8 cellular contexts compared by ENCODE assay signal in the genomic region with DNA sequence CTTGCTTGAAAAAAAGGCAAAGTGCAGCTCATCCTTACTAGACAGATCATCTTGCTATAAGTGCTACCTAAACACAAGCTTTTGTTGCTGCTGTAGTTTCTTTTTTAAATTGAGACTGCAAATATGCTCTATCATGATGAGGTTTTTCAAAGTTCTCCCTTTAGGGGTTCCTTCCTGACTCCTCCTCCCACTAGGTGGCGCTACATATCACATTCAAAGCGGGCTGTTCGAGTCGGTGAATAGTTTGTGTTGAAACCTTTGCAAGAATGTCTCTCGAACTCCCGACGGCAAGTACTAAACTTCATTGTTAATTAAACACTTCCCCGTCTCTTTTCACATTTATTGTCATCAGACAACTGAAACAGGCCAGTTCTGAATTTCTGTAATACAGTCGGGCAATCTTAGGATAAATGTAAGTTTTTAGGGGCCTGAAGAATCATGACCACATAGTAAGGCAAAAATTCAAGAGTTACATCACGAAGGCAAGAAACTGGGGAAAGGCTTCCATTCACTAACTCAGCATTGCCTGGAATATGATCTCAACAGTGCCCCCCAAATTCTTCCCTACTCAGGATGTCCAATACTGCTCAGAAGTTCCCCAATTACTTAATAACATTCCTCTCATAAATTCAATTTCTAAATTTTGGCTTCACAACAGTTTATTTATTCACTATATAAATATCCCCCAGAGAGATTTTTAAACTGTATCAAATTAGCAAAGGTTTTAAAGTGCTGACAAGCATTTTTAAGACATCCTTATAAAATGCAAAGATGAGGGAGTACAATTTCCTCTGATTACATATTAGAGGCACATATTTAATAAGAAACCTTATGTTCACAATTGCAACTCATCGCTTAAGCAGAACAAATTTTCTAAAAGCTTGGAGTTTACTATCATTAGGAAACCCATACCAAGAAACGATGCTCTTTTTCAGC. TPM values are rescaled to one million over a fixed set of nuclear protein-coding genes. Genes with fewer than 3 reads are reported as not detected.
DNase-seq lines count a peak whose midpoint lies in the region; ATAC-seq and TF ChIP-seq lines count a peak whose summit lies in the region.

No MANE protein-coding gene starts in this region.

- no peak overlapping the region for H3K4me3 Mint-ChIP-seq in CD8-positive, alpha-beta memory T cell
- no peak overlapping the region for H3K4me3 Mint-ChIP-seq in effector memory CD8-positive, alpha-beta T cell

- H3K4me1 Mint-ChIP-seq in CD8-positive, alpha-beta memory T cell: peaks cover 2 to 5% (median 3%) of the 10 kb centered on the region in 3 donors
- H3K4me1 Mint-ChIP-seq in effector memory CD8-positive, alpha-beta T cell (ENCODE audit: low read depth in 2 of 2): peaks cover 3 to 4% of the 10 kb centered on the region in 2 donors

- peaks cover 4% of the 10 kb centered on the region for H3K27me3 ChIP-seq in CD8-positive, alpha-beta memory T cell (ENCODE audit: insufficient read depth, low read length, poor library complexity, severe bottlenecking)

- CTCF ChIA-PET in CD8-positive, alpha-beta memory T cell (lab: Charles Lee): interaction anchor here (0.7 to 4.3 kb wide), 8 partner anchors 9 to 1332 kb away, joined by 3 to 34 read pairs (median 4); a partner anchor contains a TSS
- CTCF ChIA-PET in HEK293 (lab: Yijun Ruan, JAX): interaction anchor here (0.6 to 2.7 kb wide), 34 partner anchors 8 to 1406 kb away, joined by 3 to 21 read pairs (median 3); a partner anchor contains a TSS

- no peaks in the 10 kb centered on the region for H3K4me1 ChIP-seq in CD8-positive, alpha-beta memory T cell (ENCODE audit: insufficient read depth, low read length)
- peaks cover 28% of the 10 kb centered on the region for H3K4me1 ChIP-seq in HEK293 (ENCODE audit: control insufficient read depth, insufficient read depth, low read length)

- ATAC-seq in effector memory CD8-positive, alpha-beta T cell (replicated peaks): peak; percentile 89
- ATAC-seq in HG03571 (IDR thresholded peaks at IDR 0.05; ENCODE audit: unreplicated experiment): no peak

- no peak overlapping the region for H3K27ac ChIP-seq in CD8-positive, alpha-beta memory T cell (ENCODE audit: low read depth, low read length)
- no peak overlapping the region for H3K27ac ChIP-seq in HEK293 (ENCODE audit: extremely low read depth, low read depth, low read length)

- peaks cover 16 to 29% of the 10 kb centered on the region in 2 donors for H3K27me3 Mint-ChIP-seq in CD8-positive, alpha-beta memory T cell
- H3K27me3 Mint-ChIP-seq in effector memory CD8-positive, alpha-beta T cell: peaks cover 45 to 49% of the 10 kb centered on the region in 2 donors

- POLR2A ChIA-PET in CD8-positive, alpha-beta memory T cell (lab: Charles Lee): no interaction called here
- POLR2A ChIA-PET in HEK293 (lab: Yijun Ruan, JAX): no interaction called here

- H3K36me3 Mint-ChIP-seq in CD8-positive, alpha-beta memory T cell: no peaks in the 10 kb centered on the region
- peaks cover 2% of the 10 kb centered on the region for H3K36me3 Mint-ChIP-seq in effector memory CD8-positive, alpha-beta T cell (ENCODE audit: insufficient read depth)

- H3K9me3 ChIP-seq in CD8-positive, alpha-beta memory T cell (ENCODE audit: low read length): no peaks in the 10 kb centered on the region
- no peaks in the 10 kb centered on the region for H3K9me3 ChIP-seq in HEK293 (ENCODE audit: control insufficient read depth, insufficient read depth, low read depth, low read length)

- H3K4me3 ChIP-seq in CD8-positive, alpha-beta memory T cell (ENCODE audit: low read length): no peak overlapping the region
- H3K4me3 ChIP-seq in HEK293 (ENCODE audit: low read depth, low read length): no peak overlapping the region

- H3K9me3 Mint-ChIP-seq in CD8-positive, alpha-beta memory T cell: no peaks in the 10 kb centered on the region
- H3K9me3 Mint-ChIP-seq in effector memory CD8-positive, alpha-beta T cell: no peaks in the 10 kb centered on the region

- H3K36me3 ChIP-seq in CD8-positive, alpha-beta memory T cell (ENCODE audit: insufficient read depth, low read length): no peaks in the 10 kb centered on the region
- peaks cover 0 to 7% of the 10 kb centered on the region in 2 experiments; a peak in 1 of 3 replicates for H3K36me3 ChIP-seq in HEK293 (ENCODE audit: control insufficient read depth in 2 of 2, insufficient read depth in 1 of 2, low read length in 2 of 2)

- DNase-seq in CD8-positive, alpha-beta memory T cell: peak; percentile 62 to 83 (median 67)
- DNase-seq in NCI-H82 treated with DMSO at 0.1 percent for 48 hours (lab: John Stamatoyannopoulos, UW; ENCODE audit: unreplicated experiment) (peak; percentile 33), midbrain (lab: John Stamatoyannopoulos, UW) (peak; percentile 81)
- peak; percentile 60 to 72 for DNase-seq in activated CD8-positive, alpha-beta memory T cell treated with anti-CD3 and anti-CD28 coated beads for 1 hour (ENCODE audit: extremely low read depth in 1 of 2, low read depth in 1 of 2)
- DNase-seq in effector memory CD8-positive, alpha-beta T cell: peak; percentile 82 to 85 (median 82)
- peak; percentile 72 for DNase-seq in stimulated activated CD8-positive, alpha-beta memory T cell treated with anti-CD3 and anti-CD28 coated beads, Interleukin-4, amount 100 ng/mL, for 24 hours (ENCODE audit: low read depth)

- TF ChIP-seq CTCF in HEK293 (tag by site-specific recombination; IDR thresholded peaks at IDR 0.05): 0 out of 2 replicates have a peak, but pooled peaks have one; percentile 28

- no peak overlapping the region for H3K27ac Mint-ChIP-seq in CD8-positive, alpha-beta memory T cell
- H3K27ac Mint-ChIP-seq in effector memory CD8-positive, alpha-beta T cell: no peak overlapping the region

TF ChIP-seq in HEK293, 187 proteins besides CTCF, POLR2A, EP300 and RAD21:
- peak; percentile 70 for TF ChIP-seq ZNF654 (tag by site-specific recombination; IDR thresholded peaks at IDR 0.05; ENCODE audit: low read depth)
- peak; percentile 75; the same call in 1 of the 2 replicates for TF ChIP-seq ZNF660 (tag by site-specific recombination; IDR thresholded peaks at IDR 0.05)
- peak; percentile 59 for TF ChIP-seq ZNF335 (tag by site-specific recombination; conservative IDR thresholded peaks at IDR 0.05)
- TF ChIP-seq, protein P1, sequence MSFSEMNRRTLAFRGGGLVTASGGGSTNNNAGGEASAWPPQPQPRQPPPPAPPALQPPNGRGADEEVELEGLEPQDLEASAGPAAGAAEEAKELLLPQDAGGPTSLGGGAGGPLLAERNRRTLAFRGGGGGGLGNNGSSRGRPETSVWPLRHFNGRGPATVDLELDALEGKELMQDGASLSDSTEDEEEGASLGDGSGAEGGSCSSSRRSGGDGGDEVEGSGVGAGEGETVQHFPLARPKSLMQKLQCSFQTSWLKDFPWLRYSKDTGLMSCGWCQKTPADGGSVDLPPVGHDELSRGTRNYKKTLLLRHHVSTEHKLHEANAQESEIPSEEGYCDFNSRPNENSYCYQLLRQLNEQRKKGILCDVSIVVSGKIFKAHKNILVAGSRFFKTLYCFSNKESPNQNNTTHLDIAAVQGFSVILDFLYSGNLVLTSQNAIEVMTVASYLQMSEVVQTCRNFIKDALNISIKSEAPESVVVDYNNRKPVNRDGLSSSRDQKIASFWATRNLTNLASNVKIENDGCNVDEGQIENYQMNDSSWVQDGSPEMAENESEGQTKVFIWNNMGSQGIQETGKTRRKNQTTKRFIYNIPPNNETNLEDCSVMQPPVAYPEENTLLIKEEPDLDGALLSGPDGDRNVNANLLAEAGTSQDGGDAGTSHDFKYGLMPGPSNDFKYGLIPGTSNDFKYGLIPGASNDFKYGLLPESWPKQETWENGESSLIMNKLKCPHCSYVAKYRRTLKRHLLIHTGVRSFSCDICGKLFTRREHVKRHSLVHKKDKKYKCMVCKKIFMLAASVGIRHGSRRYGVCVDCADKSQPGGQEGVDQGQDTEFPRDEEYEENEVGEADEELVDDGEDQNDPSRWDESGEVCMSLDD (tag by site-specific recombination; IDR thresholded peaks at IDR 0.05): 0 out of 2 replicates have a peak, but pooled peaks have one; percentile 54
- TF ChIP-seq, protein P2, sequence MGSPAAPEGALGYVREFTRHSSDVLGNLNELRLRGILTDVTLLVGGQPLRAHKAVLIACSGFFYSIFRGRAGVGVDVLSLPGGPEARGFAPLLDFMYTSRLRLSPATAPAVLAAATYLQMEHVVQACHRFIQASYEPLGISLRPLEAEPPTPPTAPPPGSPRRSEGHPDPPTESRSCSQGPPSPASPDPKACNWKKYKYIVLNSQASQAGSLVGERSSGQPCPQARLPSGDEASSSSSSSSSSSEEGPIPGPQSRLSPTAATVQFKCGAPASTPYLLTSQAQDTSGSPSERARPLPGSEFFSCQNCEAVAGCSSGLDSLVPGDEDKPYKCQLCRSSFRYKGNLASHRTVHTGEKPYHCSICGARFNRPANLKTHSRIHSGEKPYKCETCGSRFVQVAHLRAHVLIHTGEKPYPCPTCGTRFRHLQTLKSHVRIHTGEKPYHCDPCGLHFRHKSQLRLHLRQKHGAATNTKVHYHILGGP (tag by site-specific recombination; IDR thresholded peaks at IDR 0.05): no peak
- no peak for TF ChIP-seq ZNF670 (tag by site-specific recombination; IDR thresholded peaks at IDR 0.05; ENCODE audit: low read depth)

RNA-seq across cellular contexts. Expression of a gene that starts 6.7 kb away (rescaled TPM):
- total RNA-seq in CD8-positive, alpha-beta memory T cell: not detected
- polyA plus RNA-seq in CD8-positive, alpha-beta memory T cell: 2.5 TPM
